Comparison of ENCODE assay signal across 16 cellular contexts in the genomic region with DNA sequence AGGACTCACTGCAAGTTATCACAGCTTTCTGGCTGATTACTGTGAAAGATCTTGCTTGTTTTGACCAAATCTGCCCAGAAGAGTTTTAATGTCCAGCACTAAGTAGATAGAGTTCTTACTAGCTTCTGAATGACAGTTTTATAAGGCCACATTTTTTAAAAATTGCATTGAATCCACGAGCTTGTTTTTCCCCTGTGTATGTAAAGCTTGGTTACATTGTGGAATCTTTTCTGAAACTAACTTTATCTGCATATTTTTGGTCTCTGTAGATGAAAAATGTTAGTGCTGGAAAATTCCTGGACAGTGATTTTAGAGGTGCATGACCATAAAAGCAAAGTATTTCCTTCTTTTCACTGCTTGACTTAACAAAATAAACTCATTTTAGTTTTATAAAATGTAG.
DNase-seq lines count a peak whose midpoint lies in the region; ATAC-seq and TF ChIP-seq lines count a peak whose summit lies in the region.
"Had no signal": no experiment of that assay in that cellular context is flagged by ENCODE, and none has a peak within 500 bp of the region (broad histone marks: within the 10 kb centered on the region; RNA-seq: fewer than 3 reads in every experiment).

No MANE protein-coding gene starts in this region.

- DNase-seq in mammary epithelial cell, result no peak
- DNase-seq in breast epithelium (ENCODE audit: low spot score in 2 of 2), result no peak
- DNase-seq in astrocyte of the spinal cord (ENCODE audit: low read depth, low spot score), result peak; percentile 32
- DNase-seq in hepatocyte (ENCODE audit: low spot score), result no peak
- no peak for DNase-seq in left ventricle myocardium superior
- no peak for DNase-seq in G401 (ENCODE audit: low spot score)
- no peak for DNase-seq in NCI-H146 treated with DMSO at 0.1 percent for 48 hours (lab: John Stamatoyannopoulos, UW; ENCODE audit: unreplicated experiment)
- DNase-seq: DND-41, NCI-H1092 treated with DMSO at 0.1 percent for 48 hours, NCI-H1694 treated with DMSO at 0.1 percent for 48 hours, NCI-H2107, NCI-H2227 treated with DMSO at 0.1 percent for 48 hours, NCI-H524 had no signal

- TF ChIP-seq POLR2A in breast epithelium (IDR thresholded peaks at IDR 0.05), result no peak

- no peaks in the 10 kb centered on the region for H3K79me2 ChIP-seq in mammary epithelial cell (ENCODE audit: insufficient read depth, low read length)
- no peaks in the 10 kb centered on the region for H3K79me2 ChIP-seq in hepatocyte

- H3K36me3 ChIP-seq in mammary epithelial cell (ENCODE audit: insufficient read depth, low read length) (no peaks in the 10 kb centered on the region), breast epithelium (no peaks in the 10 kb centered on the region), hepatocyte (replicated peaks; ENCODE audit: insufficient read depth, low read depth) (no peaks in the 10 kb centered on the region)

- no peak overlapping the region for H3K9ac ChIP-seq in mammary epithelial cell (ENCODE audit: insufficient read depth, low read length)

- ATAC-seq in GM18858 (IDR thresholded peaks at IDR 0.05; ENCODE audit: unreplicated experiment) (no peak), left ventricle myocardium superior (no peak)

- no peaks in the 10 kb centered on the region for H4K20me1 ChIP-seq in mammary epithelial cell (ENCODE audit: insufficient read depth, low read length)
- no peaks in the 10 kb centered on the region for H4K20me1 ChIP-seq in hepatocyte (ENCODE audit: insufficient read depth, poor library complexity, severe bottlenecking)

- WGBS in mammary epithelial cell (ENCODE audit: low coverage, missing lambda C conversion rate), result 33% methylated on average over 1 of the region's 1 CpG
- WGBS in hepatocyte (ENCODE audit: low lambda C conversion rate, missing lambda C conversion rate), result 16% methylated on average over 1 of the region's 1 CpG

- dilution Hi-C loops in mammary epithelial cell (cut with HindIII; ENCODE audit: low sequenced_read_pairs), result no loop called here

- H3K27ac ChIP-seq in mammary epithelial cell (ENCODE audit: insufficient read depth, low read depth, low read length), result no peak overlapping the region
- no peak overlapping the region for H3K27ac ChIP-seq in breast epithelium
- no peak overlapping the region for H3K27ac ChIP-seq in hepatocyte
- H3K27ac ChIP-seq: 22Rv1, C4-2B had no signal

- peak overlapping the region; percentile 13 for H2AFZ ChIP-seq in mammary epithelial cell (ENCODE audit: low read depth, low read length)
- no peak overlapping the region for H2AFZ ChIP-seq in hepatocyte

- H3K9me3 ChIP-seq in mammary epithelial cell (replicated peaks; ENCODE audit: insufficient read depth, low read length) (no peaks in the 10 kb centered on the region), breast epithelium (no peaks in the 10 kb centered on the region), hepatocyte (ENCODE audit: low read depth) (no peaks in the 10 kb centered on the region)

- CTCF ChIA-PET in mammary epithelial cell (lab: Charles Lee; ENCODE audit: low non-redundant PET), result no interaction called here

- in situ Hi-C loops in mammary epithelial cell (cut with MboI; ENCODE audit: low sequenced_read_pairs in 2 of 2), result no loop called here
- in situ Hi-C loops in astrocyte of the spinal cord (cut with HindIII; ENCODE audit: low sequenced_read_pairs), result no loop called here
- in situ Hi-C loops in G401 (cut with HindIII; ENCODE audit: low sequenced_read_pairs), result no loop called here

- no peak overlapping the region for H3K4me3 ChIP-seq in mammary epithelial cell (replicated peaks in 1 of 3; ENCODE audit: insufficient read depth in 1 of 3, low read depth in 2 of 3, low read length in 3 of 3)
- H3K4me3 ChIP-seq in breast epithelium, result no peak overlapping the region
- H3K4me3 ChIP-seq in astrocyte of the spinal cord (ENCODE audit: low read depth, low read length), result no peak overlapping the region
- no peak overlapping the region for H3K4me3 ChIP-seq in hepatocyte

- BruUV-seq in mammary epithelial cell (replicated peaks; lab: Mats Ljungman, UMichigan), result no TSS peak

- H3K27me3 ChIP-seq in mammary epithelial cell (ENCODE audit: insufficient read depth, low read length) (no peaks in the 10 kb centered on the region), breast epithelium (no peaks in the 10 kb centered on the region), hepatocyte (no peaks in the 10 kb centered on the region)

- intact Hi-C loops in mammary epithelial cell (cut with micrococcal nuclease), result loop anchor here (10.0 kb wide), 1 partner anchor 330 kb away; no protein-coding TSS in a partner anchor
- intact Hi-C loops in breast epithelium (cut with DNase I; ENCODE audit: low total_unique reads), result no loop called here
- intact Hi-C loops in left ventricle myocardium superior (cut with micrococcal nuclease), result no loop called here

- H3K4me2 ChIP-seq in mammary epithelial cell (ENCODE audit: insufficient read depth, low read depth, low read length), result no peak overlapping the region
- H3K4me2 ChIP-seq in hepatocyte, result peak overlapping the region; percentile 34

- TF ChIP-seq CTCF in mammary epithelial cell (conservative IDR thresholded peaks at IDR 0.05 in 1 of 2, IDR thresholded peaks at IDR 0.05 in 1 of 2; ENCODE audit: extremely low read depth in 1 of 2, insufficient read depth in 1 of 2, low read depth in 1 of 2, low read length in 2 of 2), result no peak
- TF ChIP-seq CTCF in breast epithelium (IDR thresholded peaks at IDR 0.05), result no peak
- TF ChIP-seq CTCF in astrocyte of the spinal cord (IDR thresholded peaks at IDR 0.05; ENCODE audit: low read depth, low read length), result no peak
- TF ChIP-seq CTCF in hepatocyte (IDR thresholded peaks at IDR 0.05; ENCODE audit: poor library complexity), result no peak

- no peaks in the 10 kb centered on the region for H3K4me1 ChIP-seq in mammary epithelial cell (ENCODE audit: insufficient read depth, low read length)
- no peaks in the 10 kb centered on the region for H3K4me1 ChIP-seq in breast epithelium
- no peaks in the 10 kb centered on the region for H3K4me1 ChIP-seq in hepatocyte (ENCODE audit: insufficient read depth)

- no peaks in the 10 kb centered on the region for H3K9me2 ChIP-seq in hepatocyte (replicated peaks; ENCODE audit: insufficient read depth)
